In genomic region chr17:62652251-62653001, GRCh38 we compare ENCODE assay signal across 8 cellular contexts. TPM values are rescaled to one million over a fixed set of nuclear protein-coding genes. Genes with fewer than 3 reads are reported as not detected.
DNase-seq lines count a peak whose midpoint lies in the region; ATAC-seq and TF ChIP-seq lines count a peak whose summit lies in the region.

No MANE protein-coding gene starts in this region.

- no peaks in the 10 kb centered on the region for H4K20me1 ChIP-seq in SU-DHL-6 (ENCODE audit: low read depth, low read length)

- H3K4me2 ChIP-seq in SU-DHL-6 (ENCODE audit: low read depth, low read length, poor library complexity, severe bottlenecking): peak overlapping the region; percentile 39

- DNase-seq in DMS153 (lab: John Stamatoyannopoulos, UW): peak; percentile 70
- peak; percentile 25 for DNase-seq in central memory CD4-positive, alpha-beta T cell
- peak; percentile 41 to 54 for DNase-seq in left colon
- DNase-seq in stimulated activated CD8-positive, alpha-beta memory T cell treated with anti-CD3 and anti-CD28 coated beads, Interleukin-12 subunit alpha, Interleukin-12 subunit beta, amount 100 ng/mL, for 1 hour (ENCODE audit: low read depth): peak; percentile 5
- no peak for DNase-seq in GM19238 (ENCODE audit: insufficient read length, low spot score)

- peak overlapping the region; percentile 18 for H3K9ac ChIP-seq in SU-DHL-6 (ENCODE audit: low read length)

- H3K9me2 ChIP-seq in SU-DHL-6 (replicated peaks; ENCODE audit: insufficient read depth, low read length): no peaks in the 10 kb centered on the region

- H2AFZ ChIP-seq in SU-DHL-6 (ENCODE audit: low read depth, low read length, severe bottlenecking): peak overlapping the region; percentile 47

- no peak overlapping the region for H3K4me3 ChIP-seq in SU-DHL-6 (ENCODE audit: insufficient read depth, low read length, poor library complexity, severe bottlenecking)

- TF ChIP-seq CTCF in SU-DHL-6 (IDR thresholded peaks at IDR 0.05; ENCODE audit: insufficient read depth, low read length, poor library complexity, severe bottlenecking): no peak

- H3K27me3 ChIP-seq in SU-DHL-6 (ENCODE audit: low read length): no peaks in the 10 kb centered on the region; the same call in 1 of the 2 replicates

- H3K27ac ChIP-seq in KOPT-K1 (ENCODE audit: low read depth, low read length, poor library complexity, severe bottlenecking) (peak overlapping the region; percentile 71), SU-DHL-6 (ENCODE audit: low read depth, low read length) (no peak overlapping the region)

- H3F3A ChIP-seq in SU-DHL-6 (ENCODE audit: insufficient read depth): no peaks in the 10 kb centered on the region

- H3K36me3 ChIP-seq in KOPT-K1 (ENCODE audit: insufficient read depth, low read length): no peaks in the 10 kb centered on the region
- no peaks in the 10 kb centered on the region for H3K36me3 ChIP-seq in SU-DHL-6 (ENCODE audit: low read length)

- ATAC-seq in left colon: peak; percentile 76
- no peak for ATAC-seq in GM18909 (IDR thresholded peaks at IDR 0.05; ENCODE audit: poor library complexity, unreplicated experiment)

- intact Hi-C loops in left colon (cut with DNase I, micrococcal nuclease): no loop called here

- H3K79me2 ChIP-seq in SU-DHL-6 (ENCODE audit: insufficient read depth, low read length): no peaks in the 10 kb centered on the region

- H3K9me3 ChIP-seq in KOPT-K1 (ENCODE audit: insufficient read depth, low read length, poor library complexity, severe bottlenecking) (no peaks in the 10 kb centered on the region), SU-DHL-6 (ENCODE audit: insufficient read depth, low read length) (no peaks in the 10 kb centered on the region)

RNA-seq across cellular contexts. Expression of gene MRC2, which starts 25.0 kb away (rescaled TPM):
- 10 to 100 TPM in 1 of 2 donors, 1 to 10 TPM in 1; 5.1 to 12.4 TPM for total RNA-seq in left colon
